In the genomic region with DNA sequence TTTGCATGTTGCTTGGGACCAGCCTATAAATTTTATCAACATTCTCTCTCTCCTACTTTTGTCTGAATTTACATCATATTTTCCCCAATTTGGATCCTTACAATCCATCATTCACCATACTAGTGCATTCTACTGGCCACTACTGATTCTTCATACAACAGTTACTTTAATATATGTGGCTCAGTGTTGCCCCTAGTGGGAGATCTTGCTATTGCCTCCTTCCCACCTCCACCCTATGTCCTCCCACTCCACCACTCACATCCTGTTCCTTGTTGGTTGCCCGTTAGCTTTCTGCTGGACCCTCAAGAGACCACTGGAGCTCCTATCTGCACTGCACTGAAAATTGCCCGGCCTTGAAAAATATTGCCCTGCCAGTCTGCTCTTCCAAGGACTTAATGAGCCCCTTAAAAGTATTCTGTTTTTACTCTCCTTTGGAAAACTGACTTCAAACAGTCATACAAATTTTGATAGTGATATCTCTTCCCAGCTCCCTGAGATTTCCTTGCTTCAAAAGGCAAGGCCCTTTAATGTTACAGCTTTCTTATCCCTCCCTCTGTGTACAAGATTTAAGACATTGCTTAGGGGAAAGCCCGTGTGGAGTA, we compare ENCODE assay signal across 8 cellular contexts.
DNase-seq lines count a peak whose midpoint lies in the region; ATAC-seq lines count a peak whose summit lies in the region.

No MANE protein-coding gene starts in this region.

- DNase-seq in NCI-H345 treated with DMSO at 0.1 percent for 48 hours (lab: John Stamatoyannopoulos, UW; ENCODE audit: unreplicated experiment) (peak; percentile 2), NCI-H345 (lab: John Stamatoyannopoulos, UW) (no peak), HT1080 (ENCODE audit: low read depth) (peak; percentile 80), UCSD-AML1 (lab: John Stamatoyannopoulos, UW; ENCODE audit: unreplicated experiment) (peak; percentile 8), lung microvascular endothelial cell (ENCODE audit: low read depth in 2 of 2) (peak; percentile 21 to 32), inferior parietal cortex (ENCODE audit: extremely low spot score) (no peak), amniotic stem cell (lab: John Stamatoyannopoulos, UW) (no peak)

- ATAC-seq in GM21717 (IDR thresholded peaks at IDR 0.05; ENCODE audit: unreplicated experiment): peak; percentile 94

Comparison
In these comparisons a context has a peak if more than half of its experiments do, and no peak if none do; other contexts are left out.
1. DNase-seq: peak in NCI-H345 treated with DMSO at 0.1 percent for 48 hours (single experiment), HT1080 (single experiment), UCSD-AML1 (single experiment) and lung microvascular endothelial cell (2 of 2); none in NCI-H345 (single experiment), inferior parietal cortex (single experiment) and amniotic stem cell (single experiment).